27 cellular contexts compared by ENCODE assay signal in the genomic region with DNA sequence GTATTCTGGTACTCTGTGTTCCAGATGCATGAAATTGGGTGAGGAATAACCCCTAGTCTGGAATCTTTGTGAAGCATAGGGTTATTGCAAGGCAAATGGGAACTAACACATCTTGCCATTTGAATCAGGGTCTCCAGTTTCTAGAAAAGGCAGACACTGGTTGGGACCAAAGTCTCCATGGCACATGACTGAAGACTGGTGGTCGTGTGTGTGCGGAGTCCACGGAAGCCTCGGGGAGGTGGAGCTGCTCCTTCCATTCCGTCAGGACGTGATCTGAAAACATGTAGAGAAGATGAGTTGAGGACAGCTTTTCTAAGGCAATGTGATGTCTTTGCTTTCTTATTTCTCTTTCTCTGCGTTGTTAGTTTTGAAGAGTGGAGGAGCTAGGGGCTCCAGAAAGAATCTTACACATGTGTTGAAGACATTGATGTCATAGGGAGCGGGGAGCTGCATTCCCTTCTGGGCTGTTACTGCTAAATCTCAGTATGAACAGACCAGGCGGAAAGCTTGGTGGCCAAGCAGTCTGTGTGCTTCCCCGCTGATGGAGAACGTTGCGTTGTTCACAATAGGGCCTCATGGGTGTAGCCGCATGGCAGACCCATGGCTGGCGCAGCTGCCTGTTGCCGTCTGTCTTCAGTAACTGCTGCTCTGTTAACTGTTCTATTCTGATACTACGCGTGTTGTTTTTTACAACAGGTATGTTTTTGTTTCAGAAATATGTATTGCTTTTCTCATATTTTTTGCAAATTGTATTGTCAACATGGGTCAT. TPM values are rescaled to one million over a fixed set of nuclear protein-coding genes. Genes with fewer than 3 reads are reported as not detected.
DNase-seq lines count a peak whose midpoint lies in the region; FAIRE-seq and TF ChIP-seq lines count a peak whose summit lies in the region.
"Had no signal": no experiment of that assay in that cellular context is flagged by ENCODE, and none has a peak within 500 bp of the region (broad histone marks: within the 10 kb centered on the region; RNA-seq: fewer than 3 reads in every experiment).

No MANE protein-coding gene starts in this region.

- H3K27ac ChIP-seq in dorsolateral prefrontal cortex (peak overlapping the region in 39 of 59 donors; percentile 6 to 84 (median 64)), spleen (no peak overlapping the region), sigmoid colon (no peak overlapping the region)
- H3K27ac ChIP-seq: Peyer's patch had no signal

- H3K36me3 Mint-ChIP-seq in activated naive CD4-positive, alpha-beta T cell treated with anti-CD3 and anti-CD28 coated beads, Interleukin-2, amount 10 ng/mL, durations not matched to agents 7 days and 5 days = peaks cover 73% of the 10 kb centered on the region
- H3K36me3 Mint-ChIP-seq in activated naive CD4-positive, alpha-beta T cell treated with anti-CD3 and anti-CD28 coated beads for 36 hours (ENCODE audit: low read depth) = peaks cover 35% of the 10 kb centered on the region

- 95 to 97% (median 96%) methylated on average over 17 of the region's 17 CpGs for WGBS in spleen, 5 donors
- 96 to 97% methylated on average over 17 of the region's 17 CpGs for WGBS in sigmoid colon, 2 donors

- peaks cover 0 to 83% (median 64%) of the 10 kb centered on the region in 6 donors for H3K36me3 ChIP-seq in spleen
- peaks cover 39 to 81% (median 54%) of the 10 kb centered on the region in 4 donors for H3K36me3 ChIP-seq in sigmoid colon

- intact Hi-C loops in activated naive CD4-positive, alpha-beta T cell treated with anti-CD3 and anti-CD28 coated beads for 36 hours (cut with micrococcal nuclease) = no loop called here
- intact Hi-C loops in dorsolateral prefrontal cortex (cut with DNase I) (no loop called here), spleen (cut with DNase I; ENCODE audit: low total_unique reads) (no loop called here), sigmoid colon (cut with DNase I) (no loop called here)

- CTCF ChIA-PET in activated naive CD4-positive, alpha-beta T cell treated with anti-CD3 and anti-CD28 coated beads, Interleukin-2, amount 10 ng/mL, durations not matched to agents 7 days and 5 days (lab: Charles Lee) = interaction anchor here (1.0 to 1.2 kb wide), 2 partner anchors 14 to 40 kb away, joined by 3 read pairs; no protein-coding TSS in a partner anchor
- CTCF ChIA-PET in activated naive CD4-positive, alpha-beta T cell treated with anti-CD3 and anti-CD28 coated beads for 36 hours (lab: Charles Lee) = no interaction called here

- no peak for DNase-seq in activated naive CD4-positive, alpha-beta T cell treated with anti-CD3 and anti-CD28 coated beads, Interleukin-2, amount 10 ng/mL, durations not matched to agents 7 days and 5 days
- DNase-seq in activated naive CD4-positive, alpha-beta T cell treated with anti-CD3 and anti-CD28 coated beads for 36 hours = no peak
- DNase-seq in HTR-8/SVneo (ENCODE audit: insufficient read length, low spot score) = no peak
- no peak for DNase-seq in dorsolateral prefrontal cortex
- peak; percentile 13 for DNase-seq in spleen
- no peak for DNase-seq in COLO668 (lab: John Stamatoyannopoulos, UW; ENCODE audit: unreplicated experiment)
- DNase-seq in sigmoid colon = no peak
- DNase-seq: 8988T, ACHN, Calu3, DMS79 treated with DMSO at 0.1 percent for 48 hours, GF-D8, HCEC 1CT, NCI-H1092, NCI-H1417 treated with DMSO at 0.1 percent for 48 hours, NCI-H1694 treated with DMSO at 0.1 percent for 48 hours, NCI-H2081, NCI-H2227 treated with DMSO at 0.1 percent for 48 hours, NCI-H69, Peyer's patch had no signal

- peaks cover 6% of the 10 kb centered on the region for H3K9me3 Mint-ChIP-seq in activated naive CD4-positive, alpha-beta T cell treated with anti-CD3 and anti-CD28 coated beads, Interleukin-2, amount 10 ng/mL, durations not matched to agents 7 days and 5 days
- no peaks in the 10 kb centered on the region for H3K9me3 Mint-ChIP-seq in activated naive CD4-positive, alpha-beta T cell treated with anti-CD3 and anti-CD28 coated beads for 36 hours
- H3K9me3 Mint-ChIP-seq: CD8-positive, alpha-beta memory T cell had no signal

- TF ChIP-seq POLR2A in spleen (IDR thresholded peaks at IDR 0.05) (no peak), sigmoid colon (IDR thresholded peaks at IDR 0.05) (no peak)

- H3K9me3 ChIP-seq in spleen (no peaks in the 10 kb centered on the region), sigmoid colon (no peaks in the 10 kb centered on the region)
- H3K9me3 ChIP-seq: BE2C, Peyer's patch had no signal

- no peaks in the 10 kb centered on the region for H3K27me3 Mint-ChIP-seq in activated naive CD4-positive, alpha-beta T cell treated with anti-CD3 and anti-CD28 coated beads, Interleukin-2, amount 10 ng/mL, durations not matched to agents 7 days and 5 days
- no peaks in the 10 kb centered on the region for H3K27me3 Mint-ChIP-seq in activated naive CD4-positive, alpha-beta T cell treated with anti-CD3 and anti-CD28 coated beads for 36 hours (ENCODE audit: low read depth)
- H3K27me3 Mint-ChIP-seq: CD8-positive, alpha-beta memory T cell had no signal

- H3K27me3 ChIP-seq in dorsolateral prefrontal cortex = no peaks in the 10 kb centered on the region
- no peaks in the 10 kb centered on the region for H3K27me3 ChIP-seq in spleen (replicated peaks in 1 of 7)
- H3K27me3 ChIP-seq in sigmoid colon = no peaks in the 10 kb centered on the region
- H3K27me3 ChIP-seq: BE2C, Peyer's patch had no signal

- FAIRE-seq in HTR-8/SVneo (lab: Jason Lieb, UNC) = peak; percentile 9
- FAIRE-seq: GM12891, H1 had no signal

- TF ChIP-seq EP300 in sigmoid colon (IDR thresholded peaks at IDR 0.05) = no peak

- H3K27ac Mint-ChIP-seq in activated naive CD4-positive, alpha-beta T cell treated with anti-CD3 and anti-CD28 coated beads, Interleukin-2, amount 10 ng/mL, durations not matched to agents 7 days and 5 days = peak overlapping the region; percentile 34
- H3K27ac Mint-ChIP-seq in activated naive CD4-positive, alpha-beta T cell treated with anti-CD3 and anti-CD28 coated beads for 36 hours = no peak overlapping the region

- H3K4me3 ChIP-seq in dorsolateral prefrontal cortex = no peak overlapping the region
- no peak overlapping the region for H3K4me3 ChIP-seq in spleen
- H3K4me3 ChIP-seq in sigmoid colon = no peak overlapping the region
- H3K4me3 ChIP-seq: Peyer's patch had no signal

- H3K4me3 Mint-ChIP-seq in activated naive CD4-positive, alpha-beta T cell treated with anti-CD3 and anti-CD28 coated beads, Interleukin-2, amount 10 ng/mL, durations not matched to agents 7 days and 5 days = no peak overlapping the region
- no peak overlapping the region for H3K4me3 Mint-ChIP-seq in activated naive CD4-positive, alpha-beta T cell treated with anti-CD3 and anti-CD28 coated beads for 36 hours
- H3K4me3 Mint-ChIP-seq: CD14-positive monocyte had no signal

- TF ChIP-seq CTCF in dorsolateral prefrontal cortex (IDR thresholded peaks at IDR 0.05 in 54 of 56, conservative IDR thresholded peaks at IDR 0.05 in 2 of 56; ENCODE audit: low read depth in 1 of 56, partially characterized antibody in 56 of 56) (no peak), spleen (IDR thresholded peaks at IDR 0.05 in 8 of 11, conservative IDR thresholded peaks at IDR 0.05 in 3 of 11) (no peak), sigmoid colon (IDR thresholded peaks at IDR 0.05) (no peak)

- peaks cover 19% of the 10 kb centered on the region for H3K4me1 Mint-ChIP-seq in activated naive CD4-positive, alpha-beta T cell treated with anti-CD3 and anti-CD28 coated beads, Interleukin-2, amount 10 ng/mL, durations not matched to agents 7 days and 5 days
- H3K4me1 Mint-ChIP-seq in activated naive CD4-positive, alpha-beta T cell treated with anti-CD3 and anti-CD28 coated beads for 36 hours (ENCODE audit: low read depth) = peaks cover 8% of the 10 kb centered on the region

- H3K4me1 ChIP-seq in spleen (peaks cover 5 to 22% (median 11%) of the 10 kb centered on the region in 6 donors), sigmoid colon (peaks cover 0 to 26% (median 14%) of the 10 kb centered on the region in 4 donors)

RNA-seq across cellular contexts. Expression of a gene that starts 4.8 kb away (rescaled TPM):
- total RNA-seq in activated naive CD4-positive, alpha-beta T cell treated with anti-CD3 and anti-CD28 coated beads for 36 hours = 10 to 100 TPM; 17.4 to 20.6 TPM
- total RNA-seq in dorsolateral prefrontal cortex = 10 to 100 TPM in 1 of 120 experiments, 1 to 10 TPM in 115, under 1 TPM in 4; 0.58 to 11.1 (median 2.8) TPM
- 10 to 100 TPM; 18.8 to 41.9 (median 31.4) TPM for total RNA-seq in spleen
- 10 to 100 TPM; 34.4 to 95.3 (median 41.5) TPM for polyA plus RNA-seq in spleen
- 1 to 10 TPM; 2.5 to 7.2 (median 3.3) TPM for total RNA-seq in sigmoid colon
- polyA plus RNA-seq in sigmoid colon = 10 to 100 TPM in 1 of 3 donors, 1 to 10 TPM in 1, under 1 TPM in 1; 0.60 to 15.4 (median 2.3) TPM

RNA-seq across cellular contexts. Expression of a gene that starts 9.8 kb away (rescaled TPM):
- total RNA-seq in activated naive CD4-positive, alpha-beta T cell treated with anti-CD3 and anti-CD28 coated beads for 36 hours = 10 to 100 TPM; 32.7 to 34.0 TPM
- total RNA-seq in dorsolateral prefrontal cortex (10 to 100 TPM; 27.0 to 46.6 (median 36.3) TPM), spleen (10 to 100 TPM; 26.5 to 33.3 (median 29.6) TPM), sigmoid colon (10 to 100 TPM; 25.9 to 36.5 (median 34.5) TPM)
- polyA plus RNA-seq in spleen (10 to 100 TPM in 2 of 3 donors, 1 to 10 TPM in 1; 9.7 to 12.9 (median 12.0) TPM), sigmoid colon (10 to 100 TPM; 17.4 to 20.6 (median 18.3) TPM)

RNA-seq across cellular contexts. Expression of a gene that starts 21.4 kb away (rescaled TPM):
- total RNA-seq in activated naive CD4-positive, alpha-beta T cell treated with anti-CD3 and anti-CD28 coated beads for 36 hours = 10 to 100 TPM; 49.5 to 50.3 TPM
- 10 to 100 TPM; 37.4 to 68.3 (median 49.5) TPM for total RNA-seq in dorsolateral prefrontal cortex
- 10 to 100 TPM; 61.2 to 79.6 (median 76.0) TPM for total RNA-seq in spleen
- 10 to 100 TPM; 17.4 to 23.2 (median 17.8) TPM for polyA plus RNA-seq in spleen
- 10 to 100 TPM; 48.7 to 70.6 (median 56.5) TPM for total RNA-seq in sigmoid colon
- polyA plus RNA-seq in sigmoid colon = 10 to 100 TPM; 10.4 to 31.1 (median 13.8) TPM

RNA-seq across cellular contexts. Expression of a gene that starts 59.0 kb away (rescaled TPM):
- not detected for total RNA-seq in activated naive CD4-positive, alpha-beta T cell treated with anti-CD3 and anti-CD28 coated beads for 36 hours
- not detected for total RNA-seq in dorsolateral prefrontal cortex
- not detected for total RNA-seq in spleen
- polyA plus RNA-seq in spleen = not detected
- not detected for total RNA-seq in sigmoid colon
- polyA plus RNA-seq in sigmoid colon = not detected
- total RNA-seq: Calu3; CD8-positive, alpha-beta memory T cell; NCI-H460; OCI-LY7; Peyer's patch had no signal
- polyA plus RNA-seq: CD14-positive monocyte; CD8-positive, alpha-beta memory T cell; H1 had no signal

Comparison
In these comparisons a context has a peak if more than half of its experiments do, and no peak if none do; other contexts are left out.
1. H3K27ac ChIP-seq: peak in dorsolateral prefrontal cortex (39 of 59); none in spleen (0 of 8) and sigmoid colon (0 of 4).